21 cellular contexts compared by ENCODE assay signal in the genomic region with DNA sequence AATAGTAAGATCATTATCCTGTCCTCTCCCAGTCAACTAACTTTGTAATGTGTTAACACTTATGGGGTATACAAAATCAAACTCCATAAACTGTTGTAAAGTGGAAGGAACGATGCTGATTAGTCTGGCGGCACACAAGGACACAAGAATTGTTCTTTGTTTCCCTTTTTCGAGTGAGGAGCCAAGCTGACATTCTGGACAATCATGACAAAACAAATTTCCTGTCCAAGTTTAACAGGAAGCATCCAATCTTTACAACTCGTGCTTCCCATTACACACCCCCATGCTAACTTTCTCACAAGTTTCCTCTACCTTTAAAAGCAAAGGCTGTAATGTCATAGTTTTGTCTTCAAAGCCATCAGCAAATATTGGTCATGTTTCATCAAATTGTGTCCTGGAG. TPM values are rescaled to one million over a fixed set of nuclear protein-coding genes. Genes with fewer than 3 reads are reported as not detected.
DNase-seq lines count a peak whose midpoint lies in the region; ATAC-seq and TF ChIP-seq lines count a peak whose summit lies in the region.
"Had no signal": no experiment of that assay in that cellular context is flagged by ENCODE, and none has a peak within 500 bp of the region (broad histone marks: within the 10 kb centered on the region; RNA-seq: fewer than 3 reads in every experiment).

No MANE protein-coding gene starts in this region.

- H3K4me3 ChIP-seq in breast epithelium, result no peak overlapping the region
- H3K4me3 ChIP-seq: MG63 had no signal

- CTCF ChIA-PET in MCF 10A (lab: Yijun Ruan, JAX), result interaction anchor here (0.6 kb wide), 1 partner anchor 681 kb away, joined by 5 read pairs; no protein-coding TSS in a partner anchor

- no peaks in the 10 kb centered on the region for H3K27me3 Mint-ChIP-seq in MCF 10A (ENCODE audit: insufficient read depth, unreplicated experiment)
- H3K27me3 Mint-ChIP-seq in activated T-cell treated with anti-CD3 and anti-CD28 coated beads, Interleukin-2, amount 50 U/mL, for 4 hours (ENCODE audit: low read depth), result no peaks in the 10 kb centered on the region

- intact Hi-C loops in breast epithelium (cut with DNase I; ENCODE audit: low total_unique reads) (no loop called here), MCF 10A (cut with micrococcal nuclease) (no loop called here)

- H3K27ac ChIP-seq in breast epithelium, result peak overlapping the region; percentile 40 to 74

- H3K9me3 Mint-ChIP-seq in MCF 10A (ENCODE audit: unreplicated experiment), result no peaks in the 10 kb centered on the region
- no peaks in the 10 kb centered on the region for H3K9me3 Mint-ChIP-seq in activated T-cell treated with anti-CD3 and anti-CD28 coated beads, Interleukin-2, amount 50 U/mL, for 4 hours

- TF ChIP-seq POLR2A in breast epithelium (IDR thresholded peaks at IDR 0.05), result no peak

- H3K9me3 ChIP-seq in breast epithelium, result no peaks in the 10 kb centered on the region
- H3K9me3 ChIP-seq: MG63 had no signal

- H3K27me3 ChIP-seq in breast epithelium, result no peaks in the 10 kb centered on the region
- H3K27me3 ChIP-seq: MG63 had no signal

- no TSS peak for BruUV-seq in MCF 10A (replicated peaks; lab: Mats Ljungman, UMichigan)

- ATAC-seq in HG03442 (IDR thresholded peaks at IDR 0.05; ENCODE audit: unreplicated experiment), result no peak
- ATAC-seq in activated T-cell treated with anti-CD3 and anti-CD28 coated beads, Interleukin-2, amount 50 U/mL, for 4 hours, result no peak
- no peak for ATAC-seq in HG03196 (IDR thresholded peaks at IDR 0.05; ENCODE audit: unreplicated experiment)

- peaks cover 26% of the 10 kb centered on the region for H3K4me1 Mint-ChIP-seq in MCF 10A (ENCODE audit: insufficient read depth, unreplicated experiment)
- no peaks in the 10 kb centered on the region for H3K4me1 Mint-ChIP-seq in activated T-cell treated with anti-CD3 and anti-CD28 coated beads, Interleukin-2, amount 50 U/mL, for 4 hours (ENCODE audit: low read depth)

- H3K36me3 ChIP-seq in breast epithelium, result no peaks in the 10 kb centered on the region
- H3K36me3 ChIP-seq: MG63 had no signal

- H3K36me3 Mint-ChIP-seq in MCF 10A (ENCODE audit: insufficient read depth, unreplicated experiment), result no peaks in the 10 kb centered on the region
- H3K36me3 Mint-ChIP-seq in activated T-cell treated with anti-CD3 and anti-CD28 coated beads, Interleukin-2, amount 50 U/mL, for 4 hours (ENCODE audit: insufficient read depth), result no peaks in the 10 kb centered on the region
- H3K36me3 Mint-ChIP-seq: CD14-positive monocyte had no signal

- POLR2A ChIA-PET in MCF 10A (lab: Yijun Ruan, JAX), result interaction anchor here (1.5 kb wide), 1 partner anchor 8 kb away, joined by 3 read pairs; no protein-coding TSS in a partner anchor

- no peak for TF ChIP-seq CTCF in breast epithelium (IDR thresholded peaks at IDR 0.05)
- TF ChIP-seq CTCF in MCF 10A (IDR thresholded peaks at IDR 0.05; ENCODE audit: unreplicated experiment), result no peak

- no peak for DNase-seq in breast epithelium (ENCODE audit: low spot score in 2 of 2)
- DNase-seq in MCF 10A (ENCODE audit: unreplicated experiment), result no peak
- peak; percentile 81 for DNase-seq in dermis blood vessel endothelial cell
- peak; percentile 65 to 81 for DNase-seq in lung microvascular endothelial cell (ENCODE audit: low read depth in 2 of 2)
- DNase-seq in superior temporal gyrus (ENCODE audit: extremely low spot score), result peak; percentile 52
- DNase-seq in activated T-cell treated with anti-CD3 and anti-CD28 coated beads, Interleukin-2, amount 50 U/mL, for 4 hours, result no peak
- DNase-seq: 8988T, AML-193, GOT3, HCEC 1CT, Kasumi-1, MG63, NCI-H1417, NCI-H1694 treated with DMSO at 0.1 percent for 48 hours, NCI-H446, NCI-H526, OCI-M1, Right ventricle myocardium superior had no signal

- H3K4me3 Mint-ChIP-seq in MCF 10A (ENCODE audit: unreplicated experiment), result no peak overlapping the region
- no peak overlapping the region for H3K4me3 Mint-ChIP-seq in activated T-cell treated with anti-CD3 and anti-CD28 coated beads, Interleukin-2, amount 50 U/mL, for 4 hours

- H3K4me1 ChIP-seq in breast epithelium, result no peaks in the 10 kb centered on the region

- no peak overlapping the region for H3K27ac Mint-ChIP-seq in MCF 10A (ENCODE audit: low read depth, unreplicated experiment)
- H3K27ac Mint-ChIP-seq: CD14-positive monocyte had no signal

RNA-seq across cellular contexts. Expression of gene LDLRAD3, which starts 20.4 kb away (rescaled TPM):
- total RNA-seq in breast epithelium (10 to 100 TPM; 20.3 to 45.4 (median 40.6) TPM), MCF 10A (2022) (39.2 and 55.7 TPM in 2 replicates), dermis blood vessel endothelial cell (9.7 and 13.4 TPM in 2 replicates), lung microvascular endothelial cell (3.9 and 17.3 TPM in 2 replicates)
- under 1 TPM; 0.29 to 0.76 (median 0.71) TPM for total RNA-seq in activated T-cell treated with anti-CD3 and anti-CD28 coated beads, Interleukin-2, amount 50 U/mL, for 4 hours

Comparison
In these comparisons a context has a peak if more than half of its experiments do, and no peak if none do; other contexts are left out.
1. DNase-seq: peak in dermis blood vessel endothelial cell (single experiment), lung microvascular endothelial cell (2 of 2) and superior temporal gyrus (single experiment); none in breast epithelium (0 of 2), MCF 10A (single experiment) and activated T-cell treated with anti-CD3 and anti-CD28 coated beads, Interleukin-2, amount 50 U/mL, for 4 hours (single experiment).